Comparison of ENCODE assay signal across 38 cellular contexts in genomic region chr16:10421596-10421995, GRCh38. TPM values are rescaled to one million over a fixed set of nuclear protein-coding genes. Genes with fewer than 3 reads are reported as not detected.
"Had no signal": no experiment of that assay in that cellular context is flagged by ENCODE, and none has a peak within 500 bp of the region (broad histone marks: within the 10 kb centered on the region; RNA-seq: fewer than 3 reads in every experiment).

No MANE protein-coding gene starts in this region.

- H3K27me3 Mint-ChIP-seq: activated naive CD4-positive, alpha-beta T cell treated with anti-CD3 and anti-CD28 coated beads, Interleukin-2, amount 10 ng/mL, durations not matched to agents 7 days and 5 days; activated naive CD4-positive, alpha-beta T cell treated with anti-CD3 and anti-CD28 coated beads, Interleukin-2, amount 50 U/mL, for 24 hours; activated naive CD8-positive, alpha-beta T cell; activated naive CD8-positive, alpha-beta T cell treated with anti-CD3 and anti-CD28 coated beads for 36 hours; activated naive CD8-positive, alpha-beta T cell treated with anti-CD3 and anti-CD28 coated beads, Interleukin-2, amount 10 ng/mL, durations not matched to agents 7 days and 5 days; activated naive CD8-positive, alpha-beta T cell treated with anti-CD3 and anti-CD28 coated beads, Interleukin-2, amount 50 U/mL, for 24 hours; activated T-cell treated with anti-CD3 and anti-CD28 coated beads, Interleukin-2, amount 50 U/mL, for 24 hours; activated T-helper 17 cell treated with anti-CD3 and anti-CD28 coated beads, Interleukin-2, amount 50 U/mL, for 72 hours; central memory CD8-positive, alpha-beta T cell had no signal

- H3K4me3 Mint-ChIP-seq: activated naive CD4-positive, alpha-beta T cell treated with anti-CD3 and anti-CD28 coated beads for 36 hours; activated naive CD4-positive, alpha-beta T cell treated with anti-CD3 and anti-CD28 coated beads, Interleukin-2, amount 10 ng/mL, durations not matched to agents 7 days and 5 days; activated naive CD4-positive, alpha-beta T cell treated with anti-CD3 and anti-CD28 coated beads, Interleukin-2, amount 50 U/mL, for 24 hours; activated naive CD8-positive, alpha-beta T cell; activated naive CD8-positive, alpha-beta T cell treated with anti-CD3 and anti-CD28 coated beads for 36 hours; activated naive CD8-positive, alpha-beta T cell treated with anti-CD3 and anti-CD28 coated beads, Interleukin-2, amount 10 ng/mL, durations not matched to agents 7 days and 5 days; activated naive CD8-positive, alpha-beta T cell treated with anti-CD3 and anti-CD28 coated beads, Interleukin-2, amount 50 U/mL, for 24 hours; activated T-cell treated with anti-CD3 and anti-CD28 coated beads, Interleukin-2, amount 50 U/mL, for 24 hours; activated T-cell treated with anti-CD3 and anti-CD28 coated beads, Interleukin-2, amount 50 U/mL, for 4 hours; activated T-cell treated with anti-CD3 and anti-CD28 coated beads, Interleukin-2, amount 50 U/mL, for 72 hours; activated T-helper 1 cell treated with anti-CD3 and anti-CD28 coated beads, Interleukin-12 subunit alpha, Interleukin-12 subunit beta, Interleukin-2, Interleukin-4 antibody, amounts not matched to agents 30 ng/mL and 10 ng/mL and 1 ng/mL, durations not matched to agents 14 hours and 24 hours and 36 hours; activated T-helper 17 cell treated with anti-CD3 and anti-CD28 coated beads, Interleukin-2, amount 50 U/mL, for 72 hours; brain; central memory CD8-positive, alpha-beta T cell had no signal

- ATAC-seq: activated naive CD4-positive, alpha-beta T cell treated with anti-CD3 and anti-CD28 coated beads, Interleukin-2, amount 50 U/mL, for 72 hours; activated naive CD8-positive, alpha-beta T cell treated with anti-CD3 and anti-CD28 coated beads, Interleukin-2, amount 50 U/mL, for 24 hours; activated T-cell treated with anti-CD3 and anti-CD28 coated beads, Interleukin-2, amount 50 U/mL, for 4 hours; activated T-cell treated with anti-CD3 and anti-CD28 coated beads, Interleukin-2, amount 50 U/mL, for 72 hours; activated T-helper 17 cell treated with anti-CD3 and anti-CD28 coated beads, Interleukin-2, amount 50 U/mL, for 72 hours; body of pancreas had no signal

- H3K4me1 Mint-ChIP-seq: activated naive CD4-positive, alpha-beta T cell treated with anti-CD3 and anti-CD28 coated beads, Interleukin-2, amount 10 ng/mL, durations not matched to agents 7 days and 5 days; activated naive CD4-positive, alpha-beta T cell treated with anti-CD3 and anti-CD28 coated beads, Interleukin-2, amount 50 U/mL, for 24 hours; activated naive CD8-positive, alpha-beta T cell treated with anti-CD3 and anti-CD28 coated beads for 36 hours; activated naive CD8-positive, alpha-beta T cell treated with anti-CD3 and anti-CD28 coated beads, Interleukin-2, amount 10 ng/mL, durations not matched to agents 7 days and 5 days; activated naive CD8-positive, alpha-beta T cell treated with anti-CD3 and anti-CD28 coated beads, Interleukin-2, amount 50 U/mL, for 24 hours; activated T-helper 17 cell treated with anti-CD3 and anti-CD28 coated beads, Interleukin-2, amount 50 U/mL, for 72 hours; brain; central memory CD8-positive, alpha-beta T cell had no signal

- H3K4me1 ChIP-seq: adrenal gland, ascending aorta, body of pancreas, breast epithelium had no signal

- H3K27ac Mint-ChIP-seq: activated naive CD4-positive, alpha-beta T cell treated with anti-CD3 and anti-CD28 coated beads for 36 hours; activated naive CD4-positive, alpha-beta T cell treated with anti-CD3 and anti-CD28 coated beads, Interleukin-2, amount 10 ng/mL, durations not matched to agents 7 days and 5 days; activated naive CD4-positive, alpha-beta T cell treated with anti-CD3 and anti-CD28 coated beads, Interleukin-2, amount 50 U/mL, for 24 hours; activated naive CD4-positive, alpha-beta T cell treated with anti-CD3 and anti-CD28 coated beads, Interleukin-2, amount 50 U/mL, for 72 hours; activated naive CD8-positive, alpha-beta T cell; activated naive CD8-positive, alpha-beta T cell treated with anti-CD3 and anti-CD28 coated beads for 36 hours; activated naive CD8-positive, alpha-beta T cell treated with anti-CD3 and anti-CD28 coated beads, Interleukin-2, amount 10 ng/mL, durations not matched to agents 7 days and 5 days; activated naive CD8-positive, alpha-beta T cell treated with anti-CD3 and anti-CD28 coated beads, Interleukin-2, amount 50 U/mL, for 24 hours; activated T-cell treated with anti-CD3 and anti-CD28 coated beads, Interleukin-2, amount 50 U/mL, for 24 hours; activated T-cell treated with anti-CD3 and anti-CD28 coated beads, Interleukin-2, amount 50 U/mL, for 72 hours; activated T-helper 1 cell treated with anti-CD3 and anti-CD28 coated beads, Interleukin-12 subunit alpha, Interleukin-12 subunit beta, Interleukin-2, Interleukin-4 antibody, amounts not matched to agents 30 ng/mL and 10 ng/mL and 1 ng/mL, durations not matched to agents 14 hours and 24 hours and 36 hours; activated T-helper 17 cell treated with anti-CD3 and anti-CD28 coated beads, Interleukin-2, amount 50 U/mL, for 72 hours; activated T-helper 2 cell treated with anti-CD3 and anti-CD28 coated beads, Interferon-gamma antibody, Interleukin-2, Interleukin-4, amounts not matched to agents 10 μg/mL and 5 μg/mL and 100 μg/mL, durations not matched to agents 14 hours and 24 hours and 36 hours; brain had no signal

- H3K27ac ChIP-seq: adrenal gland, ascending aorta, body of pancreas, brain microvascular endothelial cell, breast epithelium, cardiac muscle cell had no signal

- DNase-seq: activated effector memory CD4-positive, alpha-beta T cell treated with anti-CD3 and anti-CD28 coated beads, Interleukin-2, amount 50 U/mL, for 16 hours; activated effector memory CD4-positive, alpha-beta T cell treated with Interleukin-2 at 50 U/mL for 16 hours; activated gamma-delta T cell; activated gamma-delta T cell treated with Interleukin-2 at 50 U/mL for 16 hours; activated naive CD4-positive, alpha-beta T cell; activated naive CD4-positive, alpha-beta T cell treated with anti-CD3 and anti-CD28 coated beads for 36 hours; activated naive CD4-positive, alpha-beta T cell treated with anti-CD3 and anti-CD28 coated beads, Interleukin-2, amount 10 ng/mL, durations not matched to agents 7 days and 5 days; activated naive CD4-positive, alpha-beta T cell treated with anti-CD3 and anti-CD28 coated beads, Interleukin-2, amount 50 U/mL, for 16 hours; activated naive CD4-positive, alpha-beta T cell treated with Interleukin-2 at 50 U/mL for 16 hours; activated naive CD8-positive, alpha-beta T cell treated with anti-CD3 and anti-CD28 coated beads for 36 hours; activated naive CD8-positive, alpha-beta T cell treated with anti-CD3 and anti-CD28 coated beads, Interleukin-2, amount 10 ng/mL, durations not matched to agents 7 days and 5 days; activated naive CD8-positive, alpha-beta T cell treated with anti-CD3 and anti-CD28 coated beads, Interleukin-2, amount 50 U/mL, for 24 hours; activated T-cell treated with anti-CD3 and anti-CD28 coated beads, Interleukin-2, amount 50 U/mL, for 1 hour; activated T-cell treated with anti-CD3 and anti-CD28 coated beads, Interleukin-2, amount 50 U/mL, for 24 hours; activated T-cell treated with anti-CD3 and anti-CD28 coated beads, Interleukin-2, amount 50 U/mL, for 4 hours; activated T-cell treated with anti-CD3 and anti-CD28 coated beads, Interleukin-2, amount 50 U/mL, for 48 hours; activated T-cell treated with anti-CD3 and anti-CD28 coated beads, Interleukin-2, amount 50 U/mL, for 72 hours; adrenal gland; amniotic stem cell; amygdala; anterior cingulate cortex; aorta; body of pancreas; brain microvascular endothelial cell; caudate nucleus; central memory CD4-positive, alpha-beta T cell; cerebellar nuclear complex had no signal

- H3K27me3 ChIP-seq: adrenal gland, ascending aorta, body of pancreas, brain microvascular endothelial cell, breast epithelium, cardiac muscle cell had no signal

- H3K4me3 ChIP-seq: adrenal gland, ascending aorta, body of pancreas, breast epithelium, cardiac muscle cell had no signal

- H3K36me3 ChIP-seq: adrenal gland, ascending aorta, brain microvascular endothelial cell, breast epithelium, cardiac muscle cell had no signal

RNA-seq across cellular contexts. Expression of gene ATF7IP2, which starts 35.7 kb away (rescaled TPM):
- total RNA-seq: ascending aorta had no signal
